Comparison of ENCODE assay signal across 24 cellular contexts in genomic region chr18:56139372-56139771, GRCh38.
DNase-seq lines count a peak whose midpoint lies in the region; FAIRE-seq and TF ChIP-seq lines count a peak whose summit lies in the region.
"Had no signal": no experiment of that assay in that cellular context is flagged by ENCODE, and none has a peak within 500 bp of the region (broad histone marks: within the 10 kb centered on the region; RNA-seq: fewer than 3 reads in every experiment).

No MANE protein-coding gene starts in this region.

- H2BK5ac ChIP-seq in mesenchymal stem cell (ENCODE audit: low read depth, low read length, poor library complexity, severe bottlenecking): no peak overlapping the region

- H3K23ac ChIP-seq in mesenchymal stem cell (ENCODE audit: low read length in 2 of 2): no peak overlapping the region

- H3K18ac ChIP-seq in mesenchymal stem cell (ENCODE audit: low read depth in 1 of 2, low read length in 2 of 2): no peak overlapping the region

- H3K4me3 Mint-ChIP-seq in activated CD4-positive, alpha-beta memory T cell treated with anti-CD3 and anti-CD28 coated beads, Interleukin-2, amount 10 ng/mL, durations not matched to agents 7 days and 5 days: no peak overlapping the region
- H3K4me3 Mint-ChIP-seq: CD8-positive, alpha-beta T cell; effector memory CD8-positive, alpha-beta T cell; naive thymus-derived CD4-positive, alpha-beta T cell had no signal

- no peak overlapping the region for H3K4me2 ChIP-seq in mesenchymal stem cell (ENCODE audit: low read length, poor library complexity, severe bottlenecking)

- H3K27me3 Mint-ChIP-seq in activated CD4-positive, alpha-beta memory T cell treated with anti-CD3 and anti-CD28 coated beads, Interleukin-2, amount 10 ng/mL, durations not matched to agents 7 days and 5 days: no peaks in the 10 kb centered on the region
- H3K27me3 Mint-ChIP-seq: effector memory CD8-positive, alpha-beta T cell; naive thymus-derived CD4-positive, alpha-beta T cell; progenitor cell of endocrine pancreas had no signal

- TF ChIP-seq CTCF in esophagus squamous epithelium (IDR thresholded peaks at IDR 0.05) (no peak), suprapubic skin (IDR thresholded peaks at IDR 0.05) (no peak)

- H3K36me3 ChIP-seq in esophagus squamous epithelium (no peaks in the 10 kb centered on the region), mesenchymal stem cell (ENCODE audit: control insufficient read depth in 1 of 2, insufficient read depth in 2 of 2, low read depth in 1 of 2, low read length in 2 of 2) (no peaks in the 10 kb centered on the region), suprapubic skin (no peaks in the 10 kb centered on the region)
- H3K36me3 ChIP-seq: left lung, Peyer's patch had no signal

- H3K9ac ChIP-seq in mesenchymal stem cell (ENCODE audit: low read length): peak overlapping the region; percentile 56

- no peak for TF ChIP-seq EP300 in suprapubic skin (IDR thresholded peaks at IDR 0.05)

- H3K27me3 ChIP-seq in esophagus squamous epithelium (no peaks in the 10 kb centered on the region), mesenchymal stem cell (ENCODE audit: control insufficient read depth in 1 of 2, insufficient read depth in 1 of 2, low read length in 2 of 2) (no peaks in the 10 kb centered on the region), suprapubic skin (no peaks in the 10 kb centered on the region)
- H3K27me3 ChIP-seq: left lung, Peyer's patch had no signal

- CTCF ChIA-PET in activated CD4-positive, alpha-beta memory T cell treated with anti-CD3 and anti-CD28 coated beads, Interleukin-2, amount 10 ng/mL, durations not matched to agents 7 days and 5 days (lab: Charles Lee): interaction anchor here (0.7 kb wide), 1 partner anchor 22 kb away, joined by 3 read pairs; no protein-coding TSS in a partner anchor

- H3K27ac ChIP-seq in esophagus squamous epithelium (peak overlapping the region; percentile 38 to 78 (median 71)), mesenchymal stem cell (ENCODE audit: low read length, poor library complexity, severe bottlenecking) (peak overlapping the region; percentile 49), suprapubic skin (peak overlapping the region; percentile 38)

- no peaks in the 10 kb centered on the region for H3K36me3 Mint-ChIP-seq in activated CD4-positive, alpha-beta memory T cell treated with anti-CD3 and anti-CD28 coated beads, Interleukin-2, amount 10 ng/mL, durations not matched to agents 7 days and 5 days (ENCODE audit: low read depth)
- H3K36me3 Mint-ChIP-seq: CD8-positive, alpha-beta T cell; naive thymus-derived CD4-positive, alpha-beta T cell had no signal

- no peak for FAIRE-seq in GM19239 (lab: Jason Lieb, UNC)
- FAIRE-seq: GM18507, TTC549 had no signal

- no peak overlapping the region for H2BK12ac ChIP-seq in mesenchymal stem cell (ENCODE audit: low read length in 2 of 2)

- no peaks in the 10 kb centered on the region for H3K9me3 Mint-ChIP-seq in activated CD4-positive, alpha-beta memory T cell treated with anti-CD3 and anti-CD28 coated beads, Interleukin-2, amount 10 ng/mL, durations not matched to agents 7 days and 5 days
- H3K9me3 Mint-ChIP-seq: CD8-positive, alpha-beta T cell had no signal

- no peak overlapping the region for H3K4ac ChIP-seq in mesenchymal stem cell (ENCODE audit: low read depth in 1 of 2, low read length in 2 of 2)

- POLR2A ChIA-PET in activated CD4-positive, alpha-beta memory T cell treated with anti-CD3 and anti-CD28 coated beads, Interleukin-2, amount 10 ng/mL, durations not matched to agents 7 days and 5 days (lab: Charles Lee): no interaction called here

- intact Hi-C loops in esophagus squamous epithelium (cut with DNase I): no loop called here

- H3K9me3 ChIP-seq in esophagus squamous epithelium (no peaks in the 10 kb centered on the region), mesenchymal stem cell (ENCODE audit: control insufficient read depth, low read length) (no peaks in the 10 kb centered on the region), suprapubic skin (no peaks in the 10 kb centered on the region)
- H3K9me3 ChIP-seq: left lung, Peyer's patch had no signal

- H4K91ac ChIP-seq in mesenchymal stem cell (ENCODE audit: low read length): no peak overlapping the region

- no peaks in the 10 kb centered on the region for H3K79me1 ChIP-seq in mesenchymal stem cell (replicated peaks; ENCODE audit: low read length, poor library complexity, severe bottlenecking)

- H3K4me3 ChIP-seq in esophagus squamous epithelium (no peak overlapping the region), mesenchymal stem cell (ENCODE audit: insufficient read depth in 1 of 2, low read depth in 1 of 2, low read length in 2 of 2) (no peak overlapping the region), suprapubic skin (no peak overlapping the region)
- H3K4me3 ChIP-seq: left lung, Peyer's patch had no signal

- no peak overlapping the region for H3K14ac ChIP-seq in mesenchymal stem cell (ENCODE audit: low read length in 2 of 2)

- no peak overlapping the region for H2BK120ac ChIP-seq in mesenchymal stem cell (ENCODE audit: low read depth, low read length)

- H3K27ac Mint-ChIP-seq in activated CD4-positive, alpha-beta memory T cell treated with anti-CD3 and anti-CD28 coated beads, Interleukin-2, amount 10 ng/mL, durations not matched to agents 7 days and 5 days: no peak overlapping the region
- H3K27ac Mint-ChIP-seq: CD8-positive, alpha-beta T cell; effector memory CD8-positive, alpha-beta T cell; naive thymus-derived CD4-positive, alpha-beta T cell; progenitor cell of endocrine pancreas had no signal

- H3K4me1 Mint-ChIP-seq in activated CD4-positive, alpha-beta memory T cell treated with anti-CD3 and anti-CD28 coated beads, Interleukin-2, amount 10 ng/mL, durations not matched to agents 7 days and 5 days: no peaks in the 10 kb centered on the region
- H3K4me1 Mint-ChIP-seq: naive thymus-derived CD4-positive, alpha-beta T cell had no signal

- no peak overlapping the region for H4K8ac ChIP-seq in mesenchymal stem cell (ENCODE audit: low read length)

- no peak overlapping the region for H2BK15ac ChIP-seq in mesenchymal stem cell (ENCODE audit: low read depth, poor library complexity, severe bottlenecking)

- peaks cover 0 to 15% (median 0%) of the 10 kb centered on the region in 3 donors for H3K4me1 ChIP-seq in esophagus squamous epithelium
- peaks cover 4% of the 10 kb centered on the region for H3K4me1 ChIP-seq in mesenchymal stem cell (ENCODE audit: control insufficient read depth, insufficient read depth, low read depth, low read length)
- H3K4me1 ChIP-seq in suprapubic skin: peaks cover 5% of the 10 kb centered on the region
- H3K4me1 ChIP-seq: left lung, Peyer's patch had no signal

- TF ChIP-seq POLR2A in esophagus squamous epithelium (IDR thresholded peaks at IDR 0.05): no peak
- no peak for TF ChIP-seq POLR2A in suprapubic skin (IDR thresholded peaks at IDR 0.05)

- no peak overlapping the region for H2AFZ ChIP-seq in mesenchymal stem cell (ENCODE audit: low read depth, low read length)

- DNase-seq in M059J (ENCODE audit: low read depth): peak; percentile 40
- DNase-seq in esophagus squamous epithelium (lab: John Stamatoyannopoulos, UW): no peak
- DNase-seq in mesenchymal stem cell: no peak
- no peak for DNase-seq in suprapubic skin (ENCODE audit: low spot score in 2 of 2)
- no peak for DNase-seq in SIG-M5 treated with dmso at 0.1 percent for 504 hours (lab: John Stamatoyannopoulos, UW; ENCODE audit: unreplicated experiment)
- no peak for DNase-seq in inferior parietal cortex (ENCODE audit: extremely low spot score)
- no peak for DNase-seq in activated CD4-positive, alpha-beta memory T cell treated with anti-CD3 and anti-CD28 coated beads, Interleukin-2, amount 10 ng/mL, durations not matched to agents 7 days and 5 days
- no peak for DNase-seq in GM19239 (ENCODE audit: insufficient read length, low spot score)
- DNase-seq: activated CD4-positive, alpha-beta T cell treated with anti-CD3 and anti-CD28 coated beads for 48 hours; activated naive CD4-positive, alpha-beta T cell treated with anti-CD3 and anti-CD28 coated beads, Interleukin-2, amount 50 U/mL, for 16 hours; activated T-cell treated with anti-CD3 and anti-CD28 coated beads for 4 hours; CD8-positive, alpha-beta T cell; DMS79 treated with DMSO at 0.1 percent for 48 hours; effector memory CD8-positive, alpha-beta T cell; H7; left lung; naive thymus-derived CD4-positive, alpha-beta T cell; NCI-H1417 treated with DMSO at 0.1 percent for 48 hours; Peyer's patch; stimulated activated naive CD4-positive, alpha-beta T cell; SW 1271 had no signal

- no peak overlapping the region for H2AK5ac ChIP-seq in mesenchymal stem cell (ENCODE audit: low read length, severe bottlenecking)
